In the genomic region with DNA sequence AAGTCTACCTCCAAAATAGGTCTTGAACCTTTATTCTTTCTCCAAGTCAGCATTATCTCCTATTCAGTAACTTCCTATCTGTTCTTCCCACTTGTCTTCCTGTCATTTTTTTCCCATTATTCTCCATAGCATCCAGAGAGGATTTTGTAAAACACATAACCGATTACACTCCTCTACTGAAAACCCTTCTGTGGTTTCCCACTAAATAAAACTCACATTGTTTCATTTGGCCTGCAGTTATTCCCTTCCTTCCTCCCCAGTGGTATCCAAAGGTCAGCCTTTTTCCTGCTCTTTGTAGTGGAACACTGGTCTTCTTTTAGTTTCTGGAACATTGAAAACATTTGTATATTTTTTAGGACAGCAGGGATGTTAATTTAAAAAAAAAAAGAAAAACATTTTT, we compare ENCODE assay signal across 18 cellular contexts.
DNase-seq lines count a peak whose midpoint lies in the region.
"Had no signal": no experiment of that assay in that cellular context is flagged by ENCODE, and none has a peak within 500 bp of the region (broad histone marks: within the 10 kb centered on the region; RNA-seq: fewer than 3 reads in every experiment).

No MANE protein-coding gene starts in this region.

- DNase-seq in HT1080 (ENCODE audit: low read depth), result peak; percentile 20
- DNase-seq in SW480 (ENCODE audit: low spot score), result peak; percentile 25
- DNase-seq in foreskin melanocyte, result peak; percentile 97
- peak; percentile 20 for DNase-seq in renal cortical epithelial cell (ENCODE audit: low read depth)
- DNase-seq in cortex of kidney (lab: John Stamatoyannopoulos, UW), result no peak
- DNase-seq in 8988T, result no peak
- no peak for DNase-seq in SHP77 (lab: John Stamatoyannopoulos, UW)
- DNase-seq: CD4-positive, CD25-positive, alpha-beta regulatory T cell; COR-L47; DMS79 treated with DMSO at 0.1 percent for 48 hours; KG1; NCI-H1092; NCI-H1436 treated with DMSO at 0.1 percent for 48 hours; NCI-H1930; NCI-H226; NCI-H524; NCI-H774; NK-92 treated with Interleukin-12 subunit alpha and Interleukin-12 subunit beta, amount 100 ng/mL, for 24 hours had no signal

Comparison
In these comparisons a context has a peak if more than half of its experiments do, and no peak if none do; other contexts are left out.
1. DNase-seq: peak in HT1080 (single experiment), SW480 (single experiment), foreskin melanocyte (single experiment) and renal cortical epithelial cell (single experiment); none in cortex of kidney (single experiment), 8988T (single experiment) and SHP77 (0 of 2).